14 cellular contexts compared by ENCODE assay signal in genomic region chr17:39722965-39723848, GRCh38. TPM values are rescaled to one million over a fixed set of nuclear protein-coding genes. Genes with fewer than 3 reads are reported as not detected.
A peak's percentile ranks its signal among the peaks of the same experiment; 100 is the strongest.
DNase-seq lines count a peak whose midpoint lies in the region; ATAC-seq lines count a peak whose summit lies in the region.
"Had no signal": no experiment of that assay in that cellular context is flagged by ENCODE, and none has a peak within 500 bp of the region (broad histone marks: within the 10 kb centered on the region; RNA-seq: fewer than 3 reads in every experiment).

No MANE protein-coding gene starts in this region.

- no peak overlapping the region for H3K27ac Mint-ChIP-seq in activated CD4-positive, alpha-beta T cell treated with anti-CD3 and anti-CD28 coated beads, Interleukin-2, amount 10 ng/mL, durations not matched to agents 24 days and 14 days
- no peak overlapping the region for H3K27ac Mint-ChIP-seq in activated CD4-positive, alpha-beta T cell treated with anti-CD3 and anti-CD28 coated beads, Interleukin-2, amount 10 ng/mL, durations not matched to agents 7 days and 5 days
- H3K27ac Mint-ChIP-seq in activated naive CD8-positive, alpha-beta T cell treated with anti-CD3 and anti-CD28 coated beads, Interleukin-2, amount 50 U/mL, for 24 hours: no peak overlapping the region
- H3K27ac Mint-ChIP-seq: activated T-helper 2 cell treated with anti-CD3 and anti-CD28 coated beads, Interferon-gamma antibody, Interleukin-2, Interleukin-4, amounts not matched to agents 10 μg/mL and 5 μg/mL and 100 μg/mL, durations not matched to agents 14 hours and 24 hours and 36 hours; brain had no signal

- CTCF ChIA-PET in activated CD4-positive, alpha-beta T cell treated with anti-CD3 and anti-CD28 coated beads, Interleukin-2, amount 10 ng/mL, durations not matched to agents 7 days and 5 days (lab: Charles Lee): no interaction called here

- POLR2A ChIA-PET in activated CD4-positive, alpha-beta T cell treated with anti-CD3 and anti-CD28 coated beads, Interleukin-2, amount 10 ng/mL, durations not matched to agents 7 days and 5 days (lab: Charles Lee): no interaction called here

- no peaks in the 10 kb centered on the region for H3K9me3 Mint-ChIP-seq in activated CD4-positive, alpha-beta T cell treated with anti-CD3 and anti-CD28 coated beads, Interleukin-2, amount 10 ng/mL, durations not matched to agents 24 days and 14 days
- no peaks in the 10 kb centered on the region for H3K9me3 Mint-ChIP-seq in activated CD4-positive, alpha-beta T cell treated with anti-CD3 and anti-CD28 coated beads, Interleukin-2, amount 10 ng/mL, durations not matched to agents 7 days and 5 days
- no peaks in the 10 kb centered on the region for H3K9me3 Mint-ChIP-seq in activated naive CD8-positive, alpha-beta T cell treated with anti-CD3 and anti-CD28 coated beads, Interleukin-2, amount 50 U/mL, for 24 hours
- H3K9me3 Mint-ChIP-seq: activated T-helper 2 cell treated with anti-CD3 and anti-CD28 coated beads, Interferon-gamma antibody, Interleukin-2, Interleukin-4, amounts not matched to agents 10 μg/mL and 5 μg/mL and 100 μg/mL, durations not matched to agents 14 hours and 24 hours and 36 hours; brain; neural crest cell had no signal

- H3K4me3 Mint-ChIP-seq in activated CD4-positive, alpha-beta T cell treated with anti-CD3 and anti-CD28 coated beads, Interleukin-2, amount 10 ng/mL, durations not matched to agents 24 days and 14 days: no peak overlapping the region
- no peak overlapping the region for H3K4me3 Mint-ChIP-seq in activated CD4-positive, alpha-beta T cell treated with anti-CD3 and anti-CD28 coated beads, Interleukin-2, amount 10 ng/mL, durations not matched to agents 7 days and 5 days
- H3K4me3 Mint-ChIP-seq in activated naive CD8-positive, alpha-beta T cell treated with anti-CD3 and anti-CD28 coated beads, Interleukin-2, amount 50 U/mL, for 24 hours: no peak overlapping the region
- H3K4me3 Mint-ChIP-seq: brain, neural crest cell had no signal

- H3K36me3 Mint-ChIP-seq in activated CD4-positive, alpha-beta T cell treated with anti-CD3 and anti-CD28 coated beads, Interleukin-2, amount 10 ng/mL, durations not matched to agents 24 days and 14 days (ENCODE audit: low read depth): peaks cover 4% of the 10 kb centered on the region
- H3K36me3 Mint-ChIP-seq in activated CD4-positive, alpha-beta T cell treated with anti-CD3 and anti-CD28 coated beads, Interleukin-2, amount 10 ng/mL, durations not matched to agents 7 days and 5 days (ENCODE audit: low read depth): peaks cover 16% of the 10 kb centered on the region
- peaks cover 2% of the 10 kb centered on the region for H3K36me3 Mint-ChIP-seq in activated naive CD8-positive, alpha-beta T cell treated with anti-CD3 and anti-CD28 coated beads, Interleukin-2, amount 50 U/mL, for 24 hours (ENCODE audit: low read depth)

- ATAC-seq in activated naive CD8-positive, alpha-beta T cell treated with anti-CD3 and anti-CD28 coated beads, Interleukin-2, amount 50 U/mL, for 24 hours: peak; percentile 63
- peak; percentile 35 for ATAC-seq in sciatic nerve
- no peak for ATAC-seq in HG03521 (IDR thresholded peaks at IDR 0.05; ENCODE audit: unreplicated experiment)

- DNase-seq in activated CD4-positive, alpha-beta T cell treated with anti-CD3 and anti-CD28 coated beads, Interleukin-2, amount 10 ng/mL, durations not matched to agents 24 days and 14 days: peak; percentile 69
- DNase-seq in activated CD4-positive, alpha-beta T cell treated with anti-CD3 and anti-CD28 coated beads, Interleukin-2, amount 10 ng/mL, durations not matched to agents 7 days and 5 days: no peak
- DNase-seq in HUDEP-2 (lab: John Stamatoyannopoulos, UW; ENCODE audit: unreplicated experiment in 76 of 76) (peak in 66 of 76 experiments; percentile 1 to 76 (median 47)), sciatic nerve (ENCODE audit: low spot score) (no peak), NCI-H345 treated with DMSO at 0.1 percent for 48 hours (lab: John Stamatoyannopoulos, UW; ENCODE audit: unreplicated experiment) (no peak), CD1c-positive myeloid dendritic cell (ENCODE audit: extremely low spot score) (no peak)
- peak; percentile 34 for DNase-seq in activated naive CD8-positive, alpha-beta T cell treated with anti-CD3 and anti-CD28 coated beads, Interleukin-2, amount 50 U/mL, for 24 hours
- DNase-seq: NCI-H1092, NCI-H524 treated with DMSO at 0.1 percent for 48 hours, SIG-M5 had no signal

- peaks cover 3% of the 10 kb centered on the region for H3K4me1 Mint-ChIP-seq in activated CD4-positive, alpha-beta T cell treated with anti-CD3 and anti-CD28 coated beads, Interleukin-2, amount 10 ng/mL, durations not matched to agents 24 days and 14 days
- peaks cover 4% of the 10 kb centered on the region for H3K4me1 Mint-ChIP-seq in activated CD4-positive, alpha-beta T cell treated with anti-CD3 and anti-CD28 coated beads, Interleukin-2, amount 10 ng/mL, durations not matched to agents 7 days and 5 days
- H3K4me1 Mint-ChIP-seq in activated naive CD8-positive, alpha-beta T cell treated with anti-CD3 and anti-CD28 coated beads, Interleukin-2, amount 50 U/mL, for 24 hours: no peaks in the 10 kb centered on the region
- H3K4me1 Mint-ChIP-seq: brain, neural crest cell had no signal

- intact Hi-C loops in activated CD4-positive, alpha-beta T cell treated with anti-CD3 and anti-CD28 coated beads, Interleukin-2, amount 10 ng/mL, durations not matched to agents 24 days and 14 days (cut with micrococcal nuclease): no loop called here
- intact Hi-C loops in sciatic nerve (cut with DNase I): no loop called here

- no peaks in the 10 kb centered on the region for H3K27me3 Mint-ChIP-seq in activated CD4-positive, alpha-beta T cell treated with anti-CD3 and anti-CD28 coated beads, Interleukin-2, amount 10 ng/mL, durations not matched to agents 24 days and 14 days
- no peaks in the 10 kb centered on the region for H3K27me3 Mint-ChIP-seq in activated CD4-positive, alpha-beta T cell treated with anti-CD3 and anti-CD28 coated beads, Interleukin-2, amount 10 ng/mL, durations not matched to agents 7 days and 5 days
- H3K27me3 Mint-ChIP-seq in activated naive CD8-positive, alpha-beta T cell treated with anti-CD3 and anti-CD28 coated beads, Interleukin-2, amount 50 U/mL, for 24 hours: no peaks in the 10 kb centered on the region
- H3K27me3 Mint-ChIP-seq: brain had no signal

RNA-seq across cellular contexts. Expression of gene MIEN1, which starts 7.1 kb away (rescaled TPM):
- 29.8 and 33.4 TPM in 2 replicates for total RNA-seq in activated CD4-positive, alpha-beta T cell treated with anti-CD3 and anti-CD28 coated beads, Interleukin-2, amount 10 ng/mL, durations not matched to agents 24 days and 14 days
- total RNA-seq in activated CD4-positive, alpha-beta T cell treated with anti-CD3 and anti-CD28 coated beads, Interleukin-2, amount 10 ng/mL, durations not matched to agents 7 days and 5 days: 10 to 100 TPM; 49.7 to 50.2 TPM
- total RNA-seq in sciatic nerve: 18.5 TPM

RNA-seq across cellular contexts. Expression of gene GRB7, which starts 14.5 kb away (rescaled TPM):
- total RNA-seq in activated CD4-positive, alpha-beta T cell treated with anti-CD3 and anti-CD28 coated beads, Interleukin-2, amount 10 ng/mL, durations not matched to agents 24 days and 14 days: 0.30 TPM in 1 of 2 replicates, not detected in the other
- total RNA-seq in activated CD4-positive, alpha-beta T cell treated with anti-CD3 and anti-CD28 coated beads, Interleukin-2, amount 10 ng/mL, durations not matched to agents 7 days and 5 days: under 1 TPM; 0.69 to 0.81 TPM
- total RNA-seq in sciatic nerve: 1.6 TPM
- total RNA-seq: neural crest cell had no signal

RNA-seq across cellular contexts. Expression of gene ERBB2, which starts 23.3 kb away (rescaled TPM):
- 3.1 and 4.3 TPM in 2 replicates for total RNA-seq in activated CD4-positive, alpha-beta T cell treated with anti-CD3 and anti-CD28 coated beads, Interleukin-2, amount 10 ng/mL, durations not matched to agents 24 days and 14 days
- 1 to 10 TPM; 4.5 to 4.6 TPM for total RNA-seq in activated CD4-positive, alpha-beta T cell treated with anti-CD3 and anti-CD28 coated beads, Interleukin-2, amount 10 ng/mL, durations not matched to agents 7 days and 5 days
- total RNA-seq in sciatic nerve: 131 TPM

RNA-seq across cellular contexts. Expression of gene PGAP3, which starts 35.4 kb away (rescaled TPM):
- total RNA-seq in activated CD4-positive, alpha-beta T cell treated with anti-CD3 and anti-CD28 coated beads, Interleukin-2, amount 10 ng/mL, durations not matched to agents 24 days and 14 days: 12.5 and 13.5 TPM in 2 replicates
- 10 to 100 TPM; 27.0 to 30.6 TPM for total RNA-seq in activated CD4-positive, alpha-beta T cell treated with anti-CD3 and anti-CD28 coated beads, Interleukin-2, amount 10 ng/mL, durations not matched to agents 7 days and 5 days
- 16.0 TPM for total RNA-seq in sciatic nerve

RNA-seq across cellular contexts. Expression of gene PNMT, which starts 55.0 kb away (rescaled TPM):
- total RNA-seq in activated CD4-positive, alpha-beta T cell treated with anti-CD3 and anti-CD28 coated beads, Interleukin-2, amount 10 ng/mL, durations not matched to agents 24 days and 14 days: not detected in 2 replicates
- total RNA-seq in activated CD4-positive, alpha-beta T cell treated with anti-CD3 and anti-CD28 coated beads, Interleukin-2, amount 10 ng/mL, durations not matched to agents 7 days and 5 days: under 1 TPM in 1 of 2 experiments, not detected in 1; 0.19 TPM
- 1.3 TPM for total RNA-seq in sciatic nerve
- total RNA-seq: activated T-helper 2 cell treated with anti-CD3 and anti-CD28 coated beads, Interferon-gamma antibody, Interleukin-2, Interleukin-4, amounts not matched to agents 10 μg/mL and 5 μg/mL and 100 μg/mL, durations not matched to agents 14 hours and 24 hours and 36 hours had no signal

Comparison
In these comparisons a context has a peak if more than half of its experiments do, and no peak if none do; other contexts are left out.
1. DNase-seq: peak in activated CD4-positive, alpha-beta T cell treated with anti-CD3 and anti-CD28 coated beads, Interleukin-2, amount 10 ng/mL, durations not matched to agents 24 days and 14 days (single experiment), HUDEP-2 (66 of 76) and activated naive CD8-positive, alpha-beta T cell treated with anti-CD3 and anti-CD28 coated beads, Interleukin-2, amount 50 U/mL, for 24 hours (single experiment); none in activated CD4-positive, alpha-beta T cell treated with anti-CD3 and anti-CD28 coated beads, Interleukin-2, amount 10 ng/mL, durations not matched to agents 7 days and 5 days (single experiment), sciatic nerve (single experiment), NCI-H345 treated with DMSO at 0.1 percent for 48 hours (single experiment) and CD1c-positive myeloid dendritic cell (single experiment).
2. RNA of gene ERBB2, which starts 23.3 kb away (total RNA-seq): 131 TPM in sciatic nerve (single experiment); 4.5 to 4.6 TPM in activated CD4-positive, alpha-beta T cell treated with anti-CD3 and anti-CD28 coated beads, Interleukin-2, amount 10 ng/mL, durations not matched to agents 7 days and 5 days and 3.1 to 4.3 TPM in activated CD4-positive, alpha-beta T cell treated with anti-CD3 and anti-CD28 coated beads, Interleukin-2, amount 10 ng/mL, durations not matched to agents 24 days and 14 days; every median in the first group is over 10 times any median in the second.